ENCODE assay signal across 20 cellular contexts in the genomic region with DNA sequence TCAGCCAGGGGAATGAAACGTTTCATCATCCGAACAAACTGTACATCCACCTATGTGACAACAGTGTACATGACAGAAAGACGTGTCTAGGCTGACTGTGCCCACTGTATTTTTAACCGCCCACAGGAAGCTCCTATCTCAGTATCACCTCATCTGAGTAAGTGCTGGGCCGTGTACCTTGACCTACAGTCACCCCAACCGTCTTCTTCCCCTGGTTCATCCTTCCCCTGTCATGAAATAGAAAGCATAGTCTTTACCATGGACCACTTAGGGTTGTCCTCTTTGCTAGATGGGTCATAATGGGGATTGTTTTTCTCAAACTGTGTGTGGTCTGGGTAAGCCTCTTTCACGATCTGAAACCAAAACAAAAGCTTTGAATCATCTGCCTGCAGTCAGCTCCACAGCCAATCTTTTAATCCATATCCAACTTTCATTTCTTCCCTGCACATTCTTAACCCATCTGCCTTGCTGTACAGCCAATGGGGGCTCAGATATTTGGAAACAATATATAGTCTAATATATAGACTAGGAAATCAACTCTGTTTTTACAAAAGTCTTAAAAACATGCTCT. TPM values are rescaled to one million over a fixed set of nuclear protein-coding genes. Genes with fewer than 3 reads are reported as not detected.
DNase-seq lines count a peak whose midpoint lies in the region; ATAC-seq and TF ChIP-seq lines count a peak whose summit lies in the region.
"Had no signal": no experiment of that assay in that cellular context is flagged by ENCODE, and none has a peak within 500 bp of the region (broad histone marks: within the 10 kb centered on the region; RNA-seq: fewer than 3 reads in every experiment).

No MANE protein-coding gene starts in this region.

- peaks cover 8 to 18% of the 10 kb centered on the region in 2 donors for H3K36me3 Mint-ChIP-seq in activated T-cell treated with anti-CD3 and anti-CD28 coated beads, Interleukin-2, amount 50 U/mL, for 72 hours (ENCODE audit: insufficient read depth in 2 of 2)
- H3K36me3 Mint-ChIP-seq in immature natural killer cell: peaks cover 16 to 37% (median 25%) of the 10 kb centered on the region in 3 donors

- DNase-seq in activated CD4-positive, CD25-positive, alpha-beta regulatory T cell (lab: John Stamatoyannopoulos, UW): no peak
- DNase-seq in GM12865 (ENCODE audit: low read depth): peak; percentile 27
- peak; percentile 46 to 64 for DNase-seq in activated T-cell treated with anti-CD3 and anti-CD28 coated beads, Interleukin-2, amount 50 U/mL, for 72 hours
- no peak for DNase-seq in immature natural killer cell
- DNase-seq: 8988T, amniotic stem cell, foreskin keratinocyte, naive B cell, NCI-H526 treated with DMSO at 0.1 percent for 48 hours, OCI-M1, upper lobe of right lung had no signal

- no peaks in the 10 kb centered on the region for H3K27me3 Mint-ChIP-seq in activated T-cell treated with anti-CD3 and anti-CD28 coated beads, Interleukin-2, amount 50 U/mL, for 72 hours (ENCODE audit: low read depth)
- H3K27me3 Mint-ChIP-seq in immature natural killer cell (ENCODE audit: low read depth in 3 of 3): no peaks in the 10 kb centered on the region
- H3K27me3 Mint-ChIP-seq: naive B cell had no signal

- TF ChIP-seq CTCF in GM12865 (IDR thresholded peaks at IDR 0.05; ENCODE audit: insufficient read depth, low read depth, low read length, missing control alignments): no peak

- no peaks in the 10 kb centered on the region for H3K9me3 Mint-ChIP-seq in activated T-cell treated with anti-CD3 and anti-CD28 coated beads, Interleukin-2, amount 50 U/mL, for 72 hours
- no peaks in the 10 kb centered on the region for H3K9me3 Mint-ChIP-seq in immature natural killer cell
- H3K9me3 Mint-ChIP-seq: naive B cell had no signal

- peak overlapping the region in 1 of 2 donors; percentile 14 for H3K4me3 Mint-ChIP-seq in activated T-cell treated with anti-CD3 and anti-CD28 coated beads, Interleukin-2, amount 50 U/mL, for 72 hours
- no peak overlapping the region for H3K4me3 Mint-ChIP-seq in immature natural killer cell

- H3K27ac Mint-ChIP-seq in activated T-cell treated with anti-CD3 and anti-CD28 coated beads, Interleukin-2, amount 50 U/mL, for 72 hours: peak overlapping the region; percentile 58
- peak overlapping the region in 5 of 6 donors; percentile 22 to 79 (median 73) for H3K27ac Mint-ChIP-seq in immature natural killer cell
- H3K27ac Mint-ChIP-seq: naive B cell had no signal

- H3K4me3 ChIP-seq in GM12865 (ENCODE audit: low read depth, low read length): no peak overlapping the region
- H3K4me3 ChIP-seq: hepatocyte, upper lobe of right lung had no signal

- peaks cover 34% of the 10 kb centered on the region for H3K4me1 Mint-ChIP-seq in activated T-cell treated with anti-CD3 and anti-CD28 coated beads, Interleukin-2, amount 50 U/mL, for 72 hours (ENCODE audit: low read depth)
- peaks cover 21% of the 10 kb centered on the region in 2 donors for H3K4me1 Mint-ChIP-seq in immature natural killer cell

- peak; percentile 3 to 14 for ATAC-seq in activated CD4-positive, CD25-positive, alpha-beta regulatory T cell treated with anti-CD3 and anti-CD28 coated beads, Interleukin-2, amount 50 U/mL, for 24 hours
- peak; percentile 47 to 70 for ATAC-seq in activated T-cell treated with anti-CD3 and anti-CD28 coated beads, Interleukin-2, amount 50 U/mL, for 72 hours (replicated peaks in 1 of 2)
- no peak for ATAC-seq in GM19397 (IDR thresholded peaks at IDR 0.05; ENCODE audit: unreplicated experiment)
- no peak for ATAC-seq in GM21786 (IDR thresholded peaks at IDR 0.05; ENCODE audit: unreplicated experiment)
- ATAC-seq in HG03039 (IDR thresholded peaks at IDR 0.05; ENCODE audit: unreplicated experiment): no peak
- ATAC-seq: foreskin keratinocyte, sciatic nerve, upper lobe of right lung had no signal

RNA-seq across cellular contexts. Expression of gene THYN1, which starts 4.2 kb away (rescaled TPM):
- 10 to 100 TPM; 70.4 to 89.0 TPM for total RNA-seq in activated T-cell treated with anti-CD3 and anti-CD28 coated beads, Interleukin-2, amount 50 U/mL, for 72 hours
- 100 to 1,000 TPM in 2 of 3 donors, 10 to 100 TPM in 1; 92.7 to 116 (median 106) TPM for polyA plus RNA-seq in immature natural killer cell

RNA-seq across cellular contexts. Expression of gene ACAD8, which starts 4.4 kb away (rescaled TPM):
- total RNA-seq in activated T-cell treated with anti-CD3 and anti-CD28 coated beads, Interleukin-2, amount 50 U/mL, for 72 hours: 10 to 100 TPM; 21.6 to 24.0 TPM
- 10 to 100 TPM; 16.3 to 34.4 (median 22.7) TPM for polyA plus RNA-seq in immature natural killer cell

RNA-seq across cellular contexts. Expression of gene VPS26B, which starts 24.5 kb away (rescaled TPM):
- 10 to 100 TPM; 42.6 to 48.7 TPM for total RNA-seq in activated T-cell treated with anti-CD3 and anti-CD28 coated beads, Interleukin-2, amount 50 U/mL, for 72 hours
- 100 to 1,000 TPM in 1 of 3 donors, 10 to 100 TPM in 2; 76.2 to 110 (median 78.1) TPM for polyA plus RNA-seq in immature natural killer cell

RNA-seq across cellular contexts. Expression of gene NCAPD3, which starts 25.2 kb away (rescaled TPM):
- 10 to 100 TPM; 65.8 to 75.6 TPM for total RNA-seq in activated T-cell treated with anti-CD3 and anti-CD28 coated beads, Interleukin-2, amount 50 U/mL, for 72 hours
- 10 to 100 TPM in 2 of 3 donors, 1 to 10 TPM in 1; 6.9 to 16.7 (median 11.4) TPM for polyA plus RNA-seq in immature natural killer cell

RNA-seq across cellular contexts. Expression of gene GLB1L3, which starts 27.2 kb away (rescaled TPM):
- total RNA-seq in activated T-cell treated with anti-CD3 and anti-CD28 coated beads, Interleukin-2, amount 50 U/mL, for 72 hours: 10 to 100 TPM; 13.0 to 13.6 TPM
- not detected for polyA plus RNA-seq in immature natural killer cell
- total RNA-seq: cardiac septum, dermis microvascular lymphatic vessel endothelial cell, sciatic nerve had no signal
- polyA plus RNA-seq: BJ, hepatocyte had no signal

Comparison
In these comparisons a context has a peak if more than half of its experiments do, and no peak if none do; other contexts are left out.
1. ATAC-seq: peak in activated CD4-positive, CD25-positive, alpha-beta regulatory T cell treated with anti-CD3 and anti-CD28 coated beads, Interleukin-2, amount 50 U/mL, for 24 hours (2 of 2) and activated T-cell treated with anti-CD3 and anti-CD28 coated beads, Interleukin-2, amount 50 U/mL, for 72 hours (2 of 2); none in GM19397 (single experiment), GM21786 (single experiment) and HG03039 (single experiment).
2. DNase-seq: peak in GM12865 (single experiment) and activated T-cell treated with anti-CD3 and anti-CD28 coated beads, Interleukin-2, amount 50 U/mL, for 72 hours (2 of 2); none in activated CD4-positive, CD25-positive, alpha-beta regulatory T cell (0 of 4) and immature natural killer cell (0 of 3).